In genomic region chr2:219178377-219179175, GRCh38 we compare ENCODE assay signal across 8 cellular contexts. TPM values are rescaled to one million over a fixed set of nuclear protein-coding genes. Genes with fewer than 3 reads are reported as not detected.
A peak's percentile ranks its signal among the peaks of the same experiment; 100 is the strongest.
DNase-seq lines count a peak whose midpoint lies in the region; ATAC-seq lines count a peak whose summit lies in the region.

No MANE protein-coding gene starts in this region.

- H3K4me1 Mint-ChIP-seq in T-cell: peaks cover 78 to 83% (median 78%) of the 10 kb centered on the region in 3 donors

- no peaks in the 10 kb centered on the region for H3K9me3 ChIP-seq in BLaER1 treated with 17β-estradiol and CSF1 and Interleukin-3, amounts not matched to agents 10 nM and 100 nM (replicated peaks in 1 of 11)

- POLR2A ChIA-PET in T-cell (lab: Charles Lee): no interaction called here

- H3K4me3 Mint-ChIP-seq in T-cell: peak overlapping the region; percentile 82 to 95 (median 88)

- H3K9me3 Mint-ChIP-seq in T-cell: no peaks in the 10 kb centered on the region

- H3K27ac Mint-ChIP-seq in T-cell: peak overlapping the region; percentile 81 to 86

- no peaks in the 10 kb centered on the region for H3K27me3 Mint-ChIP-seq in T-cell

- H3K4me3 ChIP-seq in BLaER1 treated with 17β-estradiol and CSF1 and Interleukin-3, amounts not matched to agents 10 nM and 100 nM: peak overlapping the region; percentile 75 to 89 (median 82)

- DNase-seq in T-cell (peak in 20 of 34 experiments; percentile 13 to 47 (median 25)), left kidney (ENCODE audit: low read depth, low spot score) (peak; percentile 84), NCI-H1436 (lab: John Stamatoyannopoulos, UW) (no peak)
- peak; percentile 35 for DNase-seq in central memory CD4-positive, alpha-beta T cell
- DNase-seq in stimulated activated CD4-positive, alpha-beta T cell treated with anti-CD3 and anti-CD28 coated beads, Interleukin-4, amount 100 ng/mL, for 1 hour: peak; percentile 42

- H3K27ac ChIP-seq in BLaER1 treated with 17β-estradiol and CSF1 and Interleukin-3, amounts not matched to agents 10 nM and 100 nM: peak overlapping the region; percentile 92 to 99 (median 97)

- CTCF ChIA-PET in T-cell (lab: Charles Lee): interaction anchor here in 1 of 2 donors (0.6 to 1.8 kb wide), 2 partner anchors 14 to 27 kb away, joined by 4 read pairs; no protein-coding TSS in a partner anchor

- peaks cover 57 to 65% (median 61%) of the 10 kb centered on the region in 11 experiments for H3K36me3 ChIP-seq in BLaER1 treated with 17β-estradiol and CSF1 and Interleukin-3, amounts not matched to agents 10 nM and 100 nM

- peaks cover 58 to 71% (median 68%) of the 10 kb centered on the region in 10 experiments for H3K4me1 ChIP-seq in BLaER1 treated with 17β-estradiol and CSF1 and Interleukin-3, amounts not matched to agents 10 nM and 100 nM

- peak overlapping the region; percentile 87 to 97 (median 91) for H3K9ac ChIP-seq in BLaER1 treated with 17β-estradiol and CSF1 and Interleukin-3, amounts not matched to agents 10 nM and 100 nM

- peaks cover 30 to 73% (median 64%) of the 10 kb centered on the region in 11 experiments; a peak in 17 of 22 replicates for H4K20me1 ChIP-seq in BLaER1 treated with 17β-estradiol and CSF1 and Interleukin-3, amounts not matched to agents 10 nM and 100 nM

- H3K27me3 ChIP-seq in BLaER1 treated with 17β-estradiol and CSF1 and Interleukin-3, amounts not matched to agents 10 nM and 100 nM: no peaks in the 10 kb centered on the region

- peak overlapping the region; percentile 85 to 100 (median 96) for H3K4me2 ChIP-seq in BLaER1 treated with 17β-estradiol and CSF1 and Interleukin-3, amounts not matched to agents 10 nM and 100 nM

- ATAC-seq in GM19372 (IDR thresholded peaks at IDR 0.05; ENCODE audit: low read depth, unreplicated experiment) (peak; percentile 15), HG03439 (IDR thresholded peaks at IDR 0.05; ENCODE audit: unreplicated experiment) (peak; percentile 27), T-cell (replicated peaks in 1 of 4) (peak in 3 of 4 experiments; percentile 1 to 6 (median 3))

- H3K36me3 Mint-ChIP-seq in T-cell: peaks cover 38% of the 10 kb centered on the region

RNA-seq across cellular contexts. Expression of gene RETREG2, which starts 0.5 kb away (rescaled TPM):
- total RNA-seq in T-cell: 100 to 1,000 TPM in 3 of 5 donors, 10 to 100 TPM in 2; 85.2 to 131 (median 109) TPM

RNA-seq across cellular contexts. Expression of gene CNPPD1, which starts 1.9 kb away (rescaled TPM):
- total RNA-seq in T-cell: 10 to 100 TPM; 49.2 to 89.5 (median 83.2) TPM

RNA-seq across cellular contexts. Expression of gene SLC23A3, which starts 8.7 kb away (rescaled TPM):
- total RNA-seq in T-cell: 1 to 10 TPM in 3 of 5 donors, under 1 TPM in 2; 0.54 to 8.7 (median 5.1) TPM

RNA-seq across cellular contexts. Expression of gene NHEJ1, which starts 18.0 kb away (rescaled TPM):
- 10 to 100 TPM; 17.3 to 21.1 (median 18.2) TPM for total RNA-seq in T-cell

RNA-seq across cellular contexts. Expression of gene ZFAND2B, which starts 28.0 kb away (rescaled TPM):
- total RNA-seq in T-cell: 10 to 100 TPM; 61.7 to 91.6 (median 85.6) TPM
